In the genomic region with DNA sequence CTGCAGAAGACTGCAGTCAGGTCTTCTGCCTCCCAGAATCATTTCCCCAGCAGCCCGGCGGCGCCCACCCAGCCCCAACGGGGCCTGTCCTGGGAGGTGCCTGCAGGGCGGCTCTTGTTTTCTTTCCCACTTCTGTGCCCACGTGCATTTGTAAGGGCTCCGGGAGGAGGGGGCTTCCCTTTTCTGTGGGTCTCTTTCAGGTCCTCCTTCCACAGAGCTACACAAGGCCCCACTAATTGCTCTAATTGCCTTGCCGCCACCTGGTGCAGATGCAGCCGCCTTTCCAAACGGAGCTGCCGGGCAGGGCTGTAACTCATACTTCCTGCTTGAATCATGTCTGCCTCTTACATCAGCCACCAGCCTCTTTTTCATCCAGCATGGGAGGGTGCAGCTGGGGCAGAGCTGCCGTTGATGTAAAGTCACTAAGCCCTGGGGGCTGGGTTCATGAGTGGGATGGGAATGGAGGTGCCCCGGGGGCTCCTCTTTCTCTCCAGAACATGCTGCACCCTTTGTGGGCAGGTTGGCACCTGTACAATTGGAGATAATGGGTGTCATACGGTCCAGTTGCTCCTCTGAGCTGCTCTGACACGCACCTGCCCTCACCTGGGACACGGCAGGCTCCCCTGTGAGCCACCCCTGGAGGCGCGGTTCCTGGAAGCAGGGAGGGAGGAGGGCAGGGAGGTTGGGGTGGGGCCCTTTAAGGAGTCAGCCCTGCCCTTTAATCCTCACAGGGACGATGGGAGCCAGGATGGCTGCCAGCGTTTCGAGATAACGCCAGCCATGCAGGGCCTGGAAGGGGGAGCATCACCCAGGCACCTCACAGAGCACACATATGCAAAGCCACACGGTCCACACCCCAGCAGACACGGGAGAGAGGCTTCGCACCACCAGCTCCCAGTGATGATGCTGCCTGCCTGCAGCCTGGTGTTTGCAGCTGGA, we compare ENCODE assay signal across 8 cellular contexts. TPM values are rescaled to one million over a fixed set of nuclear protein-coding genes. Genes with fewer than 3 reads are reported as not detected.
DNase-seq lines count a peak whose midpoint lies in the region; ATAC-seq and TF ChIP-seq lines count a peak whose summit lies in the region.

No MANE protein-coding gene starts in this region.

- TF ChIP-seq CTCF in BE2C (IDR thresholded peaks at IDR 0.05; ENCODE audit: low read depth, low read length) (no peak), HL-60 (IDR thresholded peaks at IDR 0.05; ENCODE audit: insufficient read depth, low read length) (no peak)

- WGBS in aorta, 2 donors, result 10 to 12% methylated on average over 24 to 25 of the region's 25 CpGs

- H3K4me3 ChIP-seq in BE2C (ENCODE audit: low read depth, low read length) (peak overlapping the region; percentile 58), HL-60 (replicated peaks; ENCODE audit: insufficient read depth, low read length) (peak overlapping the region; percentile 15), aorta (ENCODE audit: low read length in 2 of 2) (no peak overlapping the region)

- peak overlapping the region; percentile 75 for H3K27ac ChIP-seq in HL-60 (replicated peaks)
- H3K27ac ChIP-seq in aorta (ENCODE audit: low read depth in 1 of 2, low read length in 2 of 2), result no peak overlapping the region

- no peaks in the 10 kb centered on the region for H3K36me3 ChIP-seq in BE2C
- no peaks in the 10 kb centered on the region for H3K36me3 ChIP-seq in aorta (ENCODE audit: control insufficient read depth in 1 of 2, insufficient read depth in 2 of 2, low read length in 1 of 2)

- intact Hi-C loops in aorta (cut with DNase I), result no loop called here

- peak; percentile 92 for DNase-seq in BE2C
- DNase-seq in HL-60 (ENCODE audit: low read depth in 1 of 2, low spot score in 1 of 2), result peak in 1 of 2 experiments; percentile 75
- DNase-seq in NOMO-1 (lab: John Stamatoyannopoulos, UW; ENCODE audit: unreplicated experiment in 2 of 2), result peak; percentile 84 to 89
- peak; percentile 58 for DNase-seq in activated T-cell treated with anti-CD3 and anti-CD28 coated beads, Interleukin-2, amount 50 U/mL, for 1 hour
- DNase-seq in fibroblast of gingiva (ENCODE audit: low read depth), result peak; percentile 82
- peak; percentile 49 for DNase-seq in non-pigmented ciliary epithelial cell (ENCODE audit: low read depth)
- DNase-seq in aorta, result peak; percentile 61 to 78
- no peak for DNase-seq in cortex of kidney (lab: John Stamatoyannopoulos, UW)

- H3K27me3 ChIP-seq in BE2C (no peaks in the 10 kb centered on the region), HL-60 (ENCODE audit: insufficient read depth, poor library complexity, severe bottlenecking) (no peaks in the 10 kb centered on the region), aorta (ENCODE audit: control insufficient read depth in 1 of 2, insufficient read depth in 2 of 2, low read length in 1 of 2) (no peaks in the 10 kb centered on the region)

- ATAC-seq in aorta (ENCODE audit: low FRiP score), result peak; percentile 50

- H3K4me1 ChIP-seq in BE2C (peaks cover 36% of the 10 kb centered on the region), aorta (ENCODE audit: control insufficient read depth in 1 of 2, insufficient read depth in 2 of 2, low read length in 2 of 2) (no peaks in the 10 kb centered on the region)

- H3K9me3 ChIP-seq in BE2C (no peaks in the 10 kb centered on the region), aorta (ENCODE audit: control insufficient read depth, low read length) (no peaks in the 10 kb centered on the region)

RNA-seq across cellular contexts. Expression of gene KLHDC4, which starts 41.1 kb away (rescaled TPM):
- polyA plus RNA-seq in BE2C (2012; ENCODE audit: insufficient read depth, insufficient read length, low read depth), result 72.7 TPM
- 10 to 100 TPM; 33.3 to 39.0 TPM for total RNA-seq in aorta
- 10 to 100 TPM; 12.0 to 52.3 TPM for polyA plus RNA-seq in aorta

Comparison
In these comparisons a context has a peak if more than half of its experiments do, and no peak if none do; other contexts are left out.
1. H3K4me3 ChIP-seq: peak in BE2C (single experiment) and HL-60 (single experiment); none in aorta (0 of 2).